ENCODE assay signal across 8 cellular contexts in the genomic region with DNA sequence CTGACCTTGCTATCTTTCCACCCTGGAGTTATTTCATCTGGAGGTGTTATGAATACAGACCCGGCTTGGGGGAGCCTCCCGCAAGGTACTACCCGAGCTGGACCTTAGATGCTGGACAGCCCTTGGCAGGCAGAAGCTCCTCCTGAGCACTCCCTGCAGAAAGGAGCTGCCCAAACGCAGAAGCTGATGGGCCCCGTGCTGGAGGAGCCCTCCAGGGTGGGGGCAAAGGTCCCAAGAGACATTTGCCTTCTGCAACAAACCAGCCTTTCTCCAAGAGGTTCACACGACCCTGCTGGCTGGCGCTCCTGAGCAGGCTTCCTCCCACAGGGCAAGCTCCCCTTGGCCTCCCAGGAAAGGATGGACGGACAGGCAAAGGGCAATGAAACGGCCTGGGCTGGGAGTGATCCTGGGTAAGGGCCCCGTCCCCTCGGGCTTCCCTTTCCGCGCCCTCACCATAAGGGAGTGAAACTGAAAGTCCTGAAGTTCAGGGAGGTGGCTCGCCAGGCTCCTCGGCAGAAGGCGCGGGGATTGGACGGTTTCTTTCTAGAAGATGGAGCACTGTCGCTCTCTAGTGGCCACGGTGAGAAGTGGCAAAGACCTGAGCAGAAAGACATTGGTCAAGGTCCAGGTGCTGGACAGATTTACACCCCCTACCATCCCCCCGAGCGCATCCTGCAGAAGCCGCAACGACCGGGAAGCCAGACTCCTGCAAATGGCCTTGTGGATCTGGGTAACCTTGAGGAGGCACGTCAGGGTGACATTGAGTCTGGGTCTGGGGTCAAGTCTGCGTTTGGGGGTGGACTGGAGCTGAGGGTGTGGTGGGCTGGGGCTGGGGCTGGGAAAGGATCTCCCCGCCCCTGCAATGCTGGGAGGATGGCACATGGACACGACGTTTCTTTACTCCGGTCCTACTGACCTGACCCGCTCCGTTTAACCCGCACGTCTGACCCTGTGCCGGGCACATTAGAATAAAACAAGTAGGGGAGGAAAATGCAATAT. TPM values are rescaled to one million over a fixed set of nuclear protein-coding genes. Genes with fewer than 3 reads are reported as not detected.
DNase-seq lines count a peak whose midpoint lies in the region; ATAC-seq, FAIRE-seq and TF ChIP-seq lines count a peak whose summit lies in the region.

No MANE protein-coding gene starts in this region.

- H3K27me3 ChIP-seq in bronchial epithelial cell (ENCODE audit: control insufficient read depth, insufficient read depth, low read length) (peaks cover 5% of the 10 kb centered on the region), spleen (replicated peaks in 1 of 7) (peaks cover 0 to 25% (median 6%) of the 10 kb centered on the region in 7 donors)

- H3K4me1 ChIP-seq in spleen = peaks cover 4 to 41% (median 23%) of the 10 kb centered on the region in 6 donors

- DNase-seq in GM18507 (ENCODE audit: extremely low spot score, insufficient read length, low read depth) (peak; percentile 73), NCI-H2196 (lab: John Stamatoyannopoulos, UW; ENCODE audit: unreplicated experiment) (peak; percentile 89), bronchial epithelial cell (ENCODE audit: low read depth) (peak; percentile 64), iris pigment epithelial cell (ENCODE audit: low read depth) (peak; percentile 77), spleen (peak; percentile 93)

- ATAC-seq in HG03066 (IDR thresholded peaks at IDR 0.05; ENCODE audit: low read depth, unreplicated experiment) = peak; percentile 82

- H3K9me3 ChIP-seq in spleen = no peaks in the 10 kb centered on the region

- no peak for TF ChIP-seq POLR2A in spleen (IDR thresholded peaks at IDR 0.05)

- H3K36me3 ChIP-seq in bronchial epithelial cell (ENCODE audit: control insufficient read depth, insufficient read depth, low read length) = no peaks in the 10 kb centered on the region
- no peaks in the 10 kb centered on the region for H3K36me3 ChIP-seq in spleen

- intact Hi-C loops in spleen (cut with DNase I; ENCODE audit: low total_unique reads) = loop anchor here (2.0 to 5.0 kb wide), 2 partner anchors 219 to 235 kb away; no protein-coding TSS in a partner anchor

- H3K27ac ChIP-seq in 22Rv1 (no peak overlapping the region), spleen (peak overlapping the region; percentile 15 to 82 (median 65))

- FAIRE-seq in GM18507 (lab: Jason Lieb, UNC) = peak; percentile 98
- peak; percentile 83 for FAIRE-seq in bronchial epithelial cell (lab: Jason Lieb, UNC)

- peak; percentile 89 for TF ChIP-seq CTCF in 22Rv1 (IDR thresholded peaks at IDR 0.05)
- TF ChIP-seq CTCF in WI38 (IDR thresholded peaks at IDR 0.05; ENCODE audit: low read depth, low read length) = peak; percentile 73
- TF ChIP-seq CTCF in bronchial epithelial cell (IDR thresholded peaks at IDR 0.05; ENCODE audit: insufficient read depth, low read length, severe bottlenecking) = peak; percentile 95
- peak; percentile 84 to 96 (median 91) for TF ChIP-seq CTCF in spleen (IDR thresholded peaks at IDR 0.05 in 8 of 11, conservative IDR thresholded peaks at IDR 0.05 in 3 of 11)

- H3K4me3 ChIP-seq in WI38 (ENCODE audit: low read depth, low read length) (peak overlapping the region; percentile 65), bronchial epithelial cell (ENCODE audit: low read depth, low read length) (peak overlapping the region; percentile 52), spleen (peak overlapping the region; percentile 43 to 71 (median 46))

- WGBS in spleen, 5 donors = 18 to 23% (median 23%) methylated on average over 33 to 36 of the region's 36 CpGs

RNA-seq across cellular contexts. Expression of a gene that starts 56.4 kb away (rescaled TPM):
- total RNA-seq in bronchial epithelial cell (4.7 and 6.4 TPM in 2 replicates), spleen (1 to 10 TPM in 6 of 7 donors, under 1 TPM in 1; 0.85 to 2.5 (median 1.6) TPM)
- polyA plus RNA-seq in spleen = 1 to 10 TPM in 1 of 3 donors, under 1 TPM in 2; 0.26 to 1.0 (median 0.49) TPM
